Comparison of ENCODE assay signal across 8 cellular contexts in genomic region chr5:150624334-150625163, GRCh38. TPM values are rescaled to one million over a fixed set of nuclear protein-coding genes. Genes with fewer than 3 reads are reported as not detected.
DNase-seq lines count a peak whose midpoint lies in the region; ATAC-seq and TF ChIP-seq lines count a peak whose summit lies in the region.

No MANE protein-coding gene starts in this region.

- H3K27ac ChIP-seq in HCT116 (ENCODE audit: low read depth, low read length) (peak overlapping the region; percentile 57; the same call in 1 of the 2 replicates), liver (ENCODE audit: low read depth in 1 of 2, low read length in 2 of 2) (peak overlapping the region; percentile 67 to 90)

- no peak for TF ChIP-seq RAD21 in HCT116 (IDR thresholded peaks at IDR 0.05; ENCODE audit: low read depth)
- TF ChIP-seq RAD21 in liver (IDR thresholded peaks at IDR 0.05) = no peak

- peak overlapping the region; percentile 47 for H2AFZ ChIP-seq in HCT116 (ENCODE audit: low read depth, low read length, poor library complexity, severe bottlenecking)

- no peaks in the 10 kb centered on the region for H4K20me1 ChIP-seq in HCT116 (ENCODE audit: insufficient read depth)

- peak overlapping the region; percentile 69 to 80 for H3K4me3 ChIP-seq in HCT116 (replicated peaks in 1 of 2; ENCODE audit: low read depth in 1 of 2, low read length in 2 of 2)
- peak overlapping the region; percentile 68 to 74 (median 68) for H3K4me3 ChIP-seq in liver (ENCODE audit: low read depth in 1 of 3, low read length in 3 of 3)

- intact Hi-C loops in HCT116 (cut with micrococcal nuclease) = no loop called here

- H3K4me1 ChIP-seq in HCT116 (ENCODE audit: control insufficient read depth in 1 of 2, insufficient read depth in 2 of 2, low read length in 2 of 2) (peaks cover 24 to 52% of the 10 kb centered on the region in 2 experiments), liver (ENCODE audit: control insufficient read depth in 4 of 4, insufficient read depth in 4 of 4, low read length in 3 of 4) (peaks cover 9 to 47% (median 39%) of the 10 kb centered on the region in 4 donors)

- CTCF ChIA-PET in HCT116 (lab: Charles Lee) = interaction anchor here (0.6 kb wide), 1 partner anchor 155 kb away, joined by 3 read pairs; no protein-coding TSS in a partner anchor

- BruUV-seq in HCT116 (replicated peaks; lab: Mats Ljungman, UMichigan) = no TSS peak

- TF ChIP-seq POLR2A in HCT116 (IDR thresholded peaks at IDR 0.05; ENCODE audit: borderline replicate concordance, extremely low read depth, insufficient read depth, insufficient read length) = no peak

- no peaks in the 10 kb centered on the region for H3K36me3 ChIP-seq in HCT116 (ENCODE audit: control insufficient read depth in 1 of 2, insufficient read depth in 2 of 2, low read length in 2 of 2)
- H3K36me3 ChIP-seq in liver (ENCODE audit: control insufficient read depth in 4 of 4, insufficient read depth in 3 of 4, low read depth in 1 of 4, low read length in 3 of 4) = no peaks in the 10 kb centered on the region

- ATAC-seq in HCT116 = peak; percentile 87
- peak; percentile 40 for ATAC-seq in stimulated activated naive CD8-positive, alpha-beta T cell treated with anti-CD3 and anti-CD28 coated beads, Interleukin-15, Interleukin-2, amounts not matched to agents 100 U/mL and 50 U/mL, for 24 hours
- ATAC-seq in HG03196 (IDR thresholded peaks at IDR 0.05; ENCODE audit: unreplicated experiment) = no peak
- ATAC-seq in HG02798 (IDR thresholded peaks at IDR 0.05; ENCODE audit: poor library complexity, unreplicated experiment) = no peak

- 3% methylated on average over 74 of the region's 74 CpGs for WGBS in liver

- peak overlapping the region; percentile 98 for H3K4me2 ChIP-seq in HCT116 (ENCODE audit: low read length)

- H3K9me3 ChIP-seq in HCT116 (ENCODE audit: control insufficient read depth in 1 of 2, insufficient read depth in 1 of 2, low read depth in 1 of 2, low read length in 2 of 2) = no peaks in the 10 kb centered on the region
- no peaks in the 10 kb centered on the region for H3K9me3 ChIP-seq in liver (ENCODE audit: control insufficient read depth in 4 of 4, low read length in 3 of 4)

- no peaks in the 10 kb centered on the region for H3K79me2 ChIP-seq in HCT116 (ENCODE audit: insufficient read depth, low read length)

- DNase-seq in EH (ENCODE audit: low read depth) (peak; percentile 40), HCT116 (ENCODE audit: low read depth, low spot score) (no peak), T-helper 1 cell (peak in 3 of 5 donors; percentile 8 to 27 (median 27)), cerebellum (ENCODE audit: low spot score) (peak; percentile 75)
- DNase-seq in stimulated activated naive CD8-positive, alpha-beta T cell treated with anti-CD3 and anti-CD28 coated beads, Interleukin-15, Interleukin-2, amounts not matched to agents 100 U/mL and 50 U/mL, for 24 hours = peak; percentile 26

- RAD21 ChIA-PET in HCT116 (lab: Charles Lee; ENCODE audit: low non-redundant PET in 1 of 2, low total read pairs in 2 of 2, uncharacterized antibody in 2 of 2, unreplicated experiment in 2 of 2) = no interaction called here

- H3K9ac ChIP-seq in HCT116 (ENCODE audit: low read length) (peak overlapping the region; percentile 73), liver (ENCODE audit: low read depth in 1 of 2, low read length in 2 of 2) (peak overlapping the region; percentile 1 to 40)

- H3K9me2 ChIP-seq in HCT116 (ENCODE audit: insufficient read depth) = no peaks in the 10 kb centered on the region

- no peaks in the 10 kb centered on the region for H3K27me3 ChIP-seq in HCT116 (ENCODE audit: insufficient read depth, low read length)
- no peaks in the 10 kb centered on the region for H3K27me3 ChIP-seq in liver (ENCODE audit: control insufficient read depth in 4 of 4, insufficient read depth in 4 of 4, low read length in 3 of 4)

- POLR2A ChIA-PET in HCT116 (lab: Charles Lee) = no interaction called here

- TF ChIP-seq CTCF in HCT116 (IDR thresholded peaks at IDR 0.05 in 2 of 3, conservative IDR thresholded peaks at IDR 0.05 in 1 of 3; ENCODE audit: borderline replicate concordance in 1 of 3, insufficient read depth in 1 of 3, low read depth in 2 of 3, low read length in 2 of 3) (no peak), liver (IDR thresholded peaks at IDR 0.05; ENCODE audit: low read depth, low read length, missing input control) (no peak)

TF ChIP-seq in HCT116, 20 proteins besides CTCF, POLR2A, EP300 and RAD21:
- no peak for TF ChIP-seq CBX3 (IDR thresholded peaks at IDR 0.05; ENCODE audit: low read depth)
- TF ChIP-seq, protein P1, sequence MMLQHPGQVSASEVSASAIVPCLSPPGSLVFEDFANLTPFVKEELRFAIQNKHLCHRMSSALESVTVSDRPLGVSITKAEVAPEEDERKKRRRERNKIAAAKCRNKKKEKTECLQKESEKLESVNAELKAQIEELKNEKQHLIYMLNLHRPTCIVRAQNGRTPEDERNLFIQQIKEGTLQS (IDR thresholded peaks at IDR 0.05) = no peak
- TF ChIP-seq ZFX (IDR thresholded peaks at IDR 0.05) = no peak
- peak; percentile 44; the same call in 1 of the 2 replicates for TF ChIP-seq POLR2AphosphoS5 (IDR thresholded peaks at IDR 0.05; ENCODE audit: low read depth, low read length)
TF ChIP-seq in HCT116: peak in this region for 1.

TF ChIP-seq in liver, 16 proteins besides CTCF, POLR2A, EP300 and RAD21:
- TF ChIP-seq, protein P1 (IDR thresholded peaks at IDR 0.05) = no peak
- TF ChIP-seq MAX (IDR thresholded peaks at IDR 0.05) (no peak), TAF1 (conservative IDR thresholded peaks at IDR 0.05) (no peak), SP1 (IDR thresholded peaks at IDR 0.05) (no peak), GABPA (IDR thresholded peaks at IDR 0.05 in 1 of 2, conservative IDR thresholded peaks at IDR 0.05 in 1 of 2) (no peak), JUND (IDR thresholded peaks at IDR 0.05) (no peak), YY1 (IDR thresholded peaks at IDR 0.05) (no peak)
- TF ChIP-seq, protein P2, sequence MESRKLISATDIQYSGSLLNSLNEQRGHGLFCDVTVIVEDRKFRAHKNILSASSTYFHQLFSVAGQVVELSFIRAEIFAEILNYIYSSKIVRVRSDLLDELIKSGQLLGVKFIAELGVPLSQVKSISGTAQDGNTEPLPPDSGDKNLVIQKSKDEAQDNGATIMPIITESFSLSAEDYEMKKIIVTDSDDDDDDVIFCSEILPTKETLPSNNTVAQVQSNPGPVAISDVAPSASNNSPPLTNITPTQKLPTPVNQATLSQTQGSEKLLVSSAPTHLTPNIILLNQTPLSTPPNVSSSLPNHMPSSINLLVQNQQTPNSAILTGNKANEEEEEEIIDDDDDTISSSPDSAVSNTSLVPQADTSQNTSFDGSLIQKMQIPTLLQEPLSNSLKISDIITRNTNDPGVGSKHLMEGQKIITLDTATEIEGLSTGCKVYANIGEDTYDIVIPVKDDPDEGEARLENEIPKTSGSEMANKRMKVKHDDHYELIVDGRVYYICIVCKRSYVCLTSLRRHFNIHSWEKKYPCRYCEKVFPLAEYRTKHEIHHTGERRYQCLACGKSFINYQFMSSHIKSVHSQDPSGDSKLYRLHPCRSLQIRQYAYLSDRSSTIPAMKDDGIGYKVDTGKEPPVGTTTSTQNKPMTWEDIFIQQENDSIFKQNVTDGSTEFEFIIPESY (IDR thresholded peaks at IDR 0.05) = no peak
TF ChIP-seq in liver: peak in this region for 0.

RNA-seq across cellular contexts. Expression of gene SYNPO, which starts 15.9 kb away (rescaled TPM):
- total RNA-seq in HCT116 (2021; ENCODE audit: unreplicated experiment) (8.2 TPM), cerebellum (1.4 TPM), liver (10 to 100 TPM in 1 of 2 donors, 1 to 10 TPM in 1; 1.1 to 17.5 TPM)
- polyA plus RNA-seq in HCT116 (2012) = 7.5 and 8.6 TPM in 2 replicates
- 10 to 100 TPM in 1 of 2 donors, 1 to 10 TPM in 1; 3.9 to 36.6 TPM for polyA plus RNA-seq in liver

RNA-seq across cellular contexts. Expression of gene MYOZ3, which starts 36.5 kb away (rescaled TPM):
- total RNA-seq in HCT116 (2021; ENCODE audit: unreplicated experiment) (0.10 TPM), cerebellum (1.8 TPM), liver (under 1 TPM in 1 of 2 donors, not detected in 1; 0.09 TPM)
- 0.04 and 0.06 TPM in 2 replicates for polyA plus RNA-seq in HCT116 (2012)
- polyA plus RNA-seq in liver = under 1 TPM; 0.03 to 0.04 TPM

Comparison
In these comparisons a context has a peak if more than half of its experiments do, and no peak if none do; other contexts are left out.
1. ATAC-seq: peak in HCT116 (single experiment) and stimulated activated naive CD8-positive, alpha-beta T cell treated with anti-CD3 and anti-CD28 coated beads, Interleukin-15, Interleukin-2, amounts not matched to agents 100 U/mL and 50 U/mL, for 24 hours (single experiment); none in HG03196 (single experiment) and HG02798 (single experiment).